ENCODE assay signal across 38 cellular contexts in genomic region chr5:44454002-44454401, GRCh38.
"Had no signal": no experiment of that assay in that cellular context is flagged by ENCODE, and none has a peak within 500 bp of the region (broad histone marks: within the 10 kb centered on the region; RNA-seq: fewer than 3 reads in every experiment).

No MANE protein-coding gene starts in this region.

- H3K79me2 ChIP-seq: hepatocyte had no signal

- H2AFZ ChIP-seq: hepatocyte had no signal

- H3K27me3 ChIP-seq: adrenal gland, body of pancreas, colonic mucosa, gastrocnemius medialis, hepatocyte, pancreas, uterus had no signal

- H3K4me2 ChIP-seq: hepatocyte had no signal

- H3K27ac ChIP-seq: adrenal gland, body of pancreas, colonic mucosa, gastrocnemius medialis, hepatocyte, pancreas, prostate gland, skin epidermis, thoracic aorta, uterus, VCaP had no signal

- H3K4me1 ChIP-seq: adrenal gland, body of pancreas, colonic mucosa, gastrocnemius medialis, pancreas, prostate gland, uterus had no signal

- ATAC-seq: activated CD4-positive, CD25-positive, alpha-beta regulatory T cell treated with anti-CD3 and anti-CD28 coated beads, Interleukin-2, amount 50 U/mL, for 24 hours; body of pancreas; gastrocnemius medialis; pancreas; sciatic nerve; stimulated activated effector memory CD8-positive, alpha-beta T cell treated with anti-CD3 and anti-CD28 coated beads, Interleukin-12 subunit alpha, Interleukin-12 subunit beta, amount 100 ng/mL, for 72 hours had no signal

- DNase-seq: activated CD4-positive, alpha-beta T cell treated with anti-CD3 and anti-CD28 coated beads for 48 hours; activated CD4-positive, alpha-beta T cell treated with anti-CD3 and anti-CD28 coated beads, Interleukin-2, amount 50 U/mL, for 48 hours; activated CD8-positive, alpha-beta memory T cell treated with anti-CD3 and anti-CD28 coated beads, Interleukin-2, amount 50 U/mL, for 4 hours; activated effector memory CD4-positive, alpha-beta T cell treated with anti-CD3 and anti-CD28 coated beads, Interleukin-2, amount 50 U/mL, for 16 hours; activated naive CD4-positive, alpha-beta T cell treated with anti-CD3 and anti-CD28 coated beads for 36 hours; activated naive CD8-positive, alpha-beta T cell treated with anti-CD3 and anti-CD28 coated beads for 36 hours; activated T-cell treated with anti-CD3 and anti-CD28 coated beads, Interleukin-2, amount 50 U/mL, for 1 hour; adrenal gland; aorta; body of pancreas; cerebellar nuclear complex; colonic mucosa; effector memory CD4-positive, alpha-beta T cell; erythroblast; gastrocnemius medialis; mammary epithelial cell; naive B cell; nephron progenitor cell; nucleus accumbens; pancreas; retina; stimulated activated CD4-positive, alpha-beta T cell treated with anti-CD3 and anti-CD28 coated beads, Interleukin-12 subunit alpha, Interleukin-12 subunit beta, amount 100 ng/mL, for 4 hours; stimulated activated CD4-positive, alpha-beta T cell treated with anti-CD3 and anti-CD28 coated beads, Interleukin-4, amount 100 ng/mL, for 24 hours; T-helper 9 cell; uterus had no signal

- H3K4me3 ChIP-seq: adrenal gland, body of pancreas, colonic mucosa, gastrocnemius medialis, hepatocyte, pancreas, prostate gland, skin epidermis, thoracic aorta, uterus had no signal

- H3K9me3 ChIP-seq: adrenal gland, body of pancreas, colonic mucosa, gastrocnemius medialis, pancreas, prostate gland, thoracic aorta, uterus had no signal

- H3K4me3 Mint-ChIP-seq: activated naive CD4-positive, alpha-beta T cell treated with anti-CD3 and anti-CD28 coated beads for 36 hours; activated naive CD8-positive, alpha-beta T cell treated with anti-CD3 and anti-CD28 coated beads for 36 hours; activated T-helper 1 cell treated with anti-CD3 and anti-CD28 coated beads, Interleukin-12 subunit alpha, Interleukin-12 subunit beta, Interleukin-2, Interleukin-4 antibody, amounts not matched to agents 30 ng/mL and 10 ng/mL and 1 ng/mL, durations not matched to agents 14 hours and 24 hours and 36 hours; mesothelial cell of epicardium; nephron progenitor cell; stimulated activated effector memory CD8-positive, alpha-beta T cell treated with anti-CD3 and anti-CD28 coated beads, Interleukin-12 subunit alpha, Interleukin-12 subunit beta, amount 100 ng/mL, for 72 hours; stimulated activated naive CD8-positive, alpha-beta T cell treated with anti-CD3 and anti-CD28 coated beads, Interleukin-15, Interleukin-2, amounts not matched to agents 100 ng/mL and 50 ng/mL, for 24 hours; T-helper 1 cell treated with Interleukin-12 subunit alpha and Interleukin-12 subunit beta and Interleukin-4 antibody, amounts not matched to agents 30 μg/mL and 1 μg/mL, for 36 hours; type B pancreatic cell had no signal

- H3K27ac Mint-ChIP-seq: activated naive CD4-positive, alpha-beta T cell treated with anti-CD3 and anti-CD28 coated beads for 36 hours; activated naive CD8-positive, alpha-beta T cell treated with anti-CD3 and anti-CD28 coated beads for 36 hours; activated T-helper 1 cell treated with anti-CD3 and anti-CD28 coated beads, Interleukin-12 subunit alpha, Interleukin-12 subunit beta, Interleukin-2, Interleukin-4 antibody, amounts not matched to agents 30 ng/mL and 10 ng/mL and 1 ng/mL, durations not matched to agents 14 hours and 24 hours and 36 hours; mesothelial cell of epicardium; naive B cell; nephron progenitor cell; stimulated activated effector memory CD8-positive, alpha-beta T cell treated with anti-CD3 and anti-CD28 coated beads, Interleukin-12 subunit alpha, Interleukin-12 subunit beta, amount 100 ng/mL, for 72 hours; stimulated activated naive CD8-positive, alpha-beta T cell treated with anti-CD3 and anti-CD28 coated beads, Interleukin-15, Interleukin-2, amounts not matched to agents 100 ng/mL and 50 ng/mL, for 24 hours; T-helper 1 cell treated with Interleukin-12 subunit alpha and Interleukin-12 subunit beta and Interleukin-4 antibody, amounts not matched to agents 30 μg/mL and 1 μg/mL, for 36 hours; type B pancreatic cell had no signal

- H3K36me3 ChIP-seq: adrenal gland, colonic mucosa, gastrocnemius medialis, pancreas, prostate gland, thoracic aorta, uterus had no signal

- H3K4me1 Mint-ChIP-seq: activated naive CD8-positive, alpha-beta T cell treated with anti-CD3 and anti-CD28 coated beads for 36 hours; mesothelial cell of epicardium; naive B cell; nephron progenitor cell; stimulated activated effector memory CD8-positive, alpha-beta T cell treated with anti-CD3 and anti-CD28 coated beads, Interleukin-12 subunit alpha, Interleukin-12 subunit beta, amount 100 ng/mL, for 72 hours had no signal

- H3K27me3 Mint-ChIP-seq: activated naive CD8-positive, alpha-beta T cell treated with anti-CD3 and anti-CD28 coated beads for 36 hours; naive B cell; stimulated activated naive CD8-positive, alpha-beta T cell treated with anti-CD3 and anti-CD28 coated beads, Interleukin-15, Interleukin-2, amounts not matched to agents 100 ng/mL and 50 ng/mL, for 24 hours; type B pancreatic cell had no signal

- H3K36me3 Mint-ChIP-seq: mesothelial cell of epicardium; naive B cell; stimulated activated effector memory CD8-positive, alpha-beta T cell treated with anti-CD3 and anti-CD28 coated beads, Interleukin-12 subunit alpha, Interleukin-12 subunit beta, amount 100 ng/mL, for 72 hours; type B pancreatic cell had no signal
